In genomic region chr7:142739927-142740492, GRCh38 we compare ENCODE assay signal across 8 cellular contexts. TPM values are rescaled to one million over a fixed set of nuclear protein-coding genes. Genes with fewer than 3 reads are reported as not detected.
A peak's percentile ranks its signal among the peaks of the same experiment; 100 is the strongest.
DNase-seq lines count a peak whose midpoint lies in the region; ATAC-seq, FAIRE-seq and TF ChIP-seq lines count a peak whose summit lies in the region.

No MANE protein-coding gene starts in this region.

- no peak for FAIRE-seq in D721Med (lab: Jason Lieb, UNC)

- POLR2A ChIA-PET in A673 (lab: Charles Lee; ENCODE audit: low non-redundant PET): no interaction called here

- no peak overlapping the region for H3K4me3 ChIP-seq in fibroblast of the aortic adventitia (ENCODE audit: low read depth, low read length)
- no peak overlapping the region for H3K4me3 ChIP-seq in A673 (ENCODE audit: low read depth, low read length, poor library complexity, severe bottlenecking)
- H3K4me3 ChIP-seq in uterus: no peak overlapping the region

- H3K4me1 ChIP-seq in A673 (ENCODE audit: insufficient read depth, low read length, poor library complexity, severe bottlenecking): no peaks in the 10 kb centered on the region
- H3K4me1 ChIP-seq in uterus: no peaks in the 10 kb centered on the region

- H3K9me3 ChIP-seq in A673 (ENCODE audit: low read depth, low read length, poor library complexity, severe bottlenecking): no peaks in the 10 kb centered on the region
- no peaks in the 10 kb centered on the region for H3K9me3 ChIP-seq in uterus

- no TSS peak for BruUV-seq in A673 (replicated peaks; lab: Mats Ljungman, UMichigan)

- no peak overlapping the region for H3K27ac ChIP-seq in A673 (ENCODE audit: low read depth, low read length, poor library complexity, severe bottlenecking)
- no peak overlapping the region for H3K27ac ChIP-seq in uterus

- no peak for TF ChIP-seq POLR2A in uterus (IDR thresholded peaks at IDR 0.05)

- intact Hi-C loops in A673 (cut with micrococcal nuclease; ENCODE audit: unreplicated experiment) (no loop called here), uterus (cut with DNase I; ENCODE audit: low total_unique reads) (no loop called here)

- DNase-seq in fibroblast of the aortic adventitia (ENCODE audit: low read depth) (no peak), HuH-7 (ENCODE audit: low spot score) (no peak), A673 (ENCODE audit: low spot score) (no peak), D721Med (ENCODE audit: insufficient read length, low spot score) (no peak), uterus (no peak)

- TF ChIP-seq CTCF in fibroblast of the aortic adventitia (IDR thresholded peaks at IDR 0.05; ENCODE audit: insufficient read depth, low read length) (peak; percentile 20), A673 (conservative IDR thresholded peaks at IDR 0.05; ENCODE audit: low read depth, low read length) (no peak), D721Med (IDR thresholded peaks at IDR 0.05; ENCODE audit: insufficient read depth, missing control alignments) (no peak), uterus (IDR thresholded peaks at IDR 0.05) (no peak)

- CTCF ChIA-PET in A673 (lab: Charles Lee): no interaction called here

- ATAC-seq in GM18517 (IDR thresholded peaks at IDR 0.05; ENCODE audit: unreplicated experiment): peak; percentile 92
- peak; percentile 92 for ATAC-seq in GM21619 (IDR thresholded peaks at IDR 0.05; ENCODE audit: unreplicated experiment)
- peak; percentile 75 for ATAC-seq in HG03571 (IDR thresholded peaks at IDR 0.05; ENCODE audit: unreplicated experiment)

- no peaks in the 10 kb centered on the region for H3K36me3 ChIP-seq in A673 (ENCODE audit: insufficient read depth, low read length, poor library complexity, severe bottlenecking)
- no peaks in the 10 kb centered on the region for H3K36me3 ChIP-seq in uterus

- H3K27me3 ChIP-seq in A673 (replicated peaks; ENCODE audit: insufficient read depth, low read depth, low read length, poor library complexity): peaks cover 6% of the 10 kb centered on the region
- no peaks in the 10 kb centered on the region for H3K27me3 ChIP-seq in uterus

RNA-seq across cellular contexts. Expression of gene PRSS1, which starts 9.3 kb away (rescaled TPM):
- total RNA-seq in fibroblast of the aortic adventitia (ENCODE audit: low replicate concordance): not detected in 2 replicates
- total RNA-seq in A673 (2021): not detected in 2 replicates
- 1 to 10 TPM in 1 of 4 donors, not detected in 3; 1.0 TPM for total RNA-seq in uterus

RNA-seq across cellular contexts. Expression of gene PRSS2, which starts 30.8 kb away (rescaled TPM):
- total RNA-seq in fibroblast of the aortic adventitia (ENCODE audit: low replicate concordance): not detected in 2 replicates
- total RNA-seq in A673 (2021): not detected in 2 replicates
- not detected for total RNA-seq in uterus
